Comparison of ENCODE assay signal across 8 cellular contexts in the genomic region with DNA sequence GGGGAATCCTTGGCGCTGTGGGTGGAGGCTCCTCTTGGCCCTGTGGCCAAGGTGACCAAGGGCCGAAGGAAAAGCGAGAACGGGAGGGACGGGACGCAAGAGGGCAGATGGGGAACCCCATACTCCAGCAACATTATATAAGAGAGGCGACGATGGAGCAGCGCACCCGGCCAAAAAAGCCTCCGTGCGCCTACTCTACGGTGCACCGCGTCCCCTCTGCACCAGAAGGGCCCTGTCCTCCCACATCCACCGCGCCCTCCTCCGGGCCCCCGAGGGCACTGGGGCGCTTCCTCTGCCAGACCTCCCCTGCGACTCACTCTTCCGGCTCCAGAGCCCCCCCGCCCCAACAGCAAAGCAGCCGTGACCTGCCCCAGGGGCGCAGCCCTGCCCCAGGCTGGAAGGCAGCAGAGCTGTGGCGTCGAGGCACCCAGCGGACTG. TPM values are rescaled to one million over a fixed set of nuclear protein-coding genes. Genes with fewer than 3 reads are reported as not detected.
DNase-seq lines count a peak whose midpoint lies in the region; ATAC-seq and TF ChIP-seq lines count a peak whose summit lies in the region.

No MANE protein-coding gene starts in this region.

- H3K36me3 Mint-ChIP-seq in Caco-2 (ENCODE audit: insufficient read depth, unreplicated experiment), result no peaks in the 10 kb centered on the region
- peaks cover 50% of the 10 kb centered on the region for H3K36me3 Mint-ChIP-seq in activated T-helper 17 cell treated with anti-CD3 and anti-CD28 coated beads, Interleukin-2, amount 50 U/mL, for 72 hours (ENCODE audit: low read depth)

- H3K36me3 ChIP-seq in Caco-2 (ENCODE audit: control insufficient read depth, insufficient read depth, low read length) (no peaks in the 10 kb centered on the region), HUES6 (ENCODE audit: control insufficient read depth, insufficient read depth, low read length) (no peaks in the 10 kb centered on the region), left ventricle myocardium inferior (no peaks in the 10 kb centered on the region), smooth muscle cell (ENCODE audit: low read depth) (no peaks in the 10 kb centered on the region)

- H3K9me3 Mint-ChIP-seq in Caco-2 (ENCODE audit: unreplicated experiment), result no peaks in the 10 kb centered on the region
- no peaks in the 10 kb centered on the region for H3K9me3 Mint-ChIP-seq in activated T-helper 17 cell treated with anti-CD3 and anti-CD28 coated beads, Interleukin-2, amount 50 U/mL, for 72 hours

- H3K27ac ChIP-seq in HUES6 (ENCODE audit: low read depth, low read length) (no peak overlapping the region), left ventricle myocardium inferior (replicated peaks) (peak overlapping the region; percentile 32), smooth muscle cell (ENCODE audit: low read depth) (no peak overlapping the region)

- peak overlapping the region; percentile 70 for H3K27ac Mint-ChIP-seq in Caco-2 (ENCODE audit: unreplicated experiment)
- H3K27ac Mint-ChIP-seq in activated T-helper 17 cell treated with anti-CD3 and anti-CD28 coated beads, Interleukin-2, amount 50 U/mL, for 72 hours, result peak overlapping the region; percentile 97

- DNase-seq in Caco-2 (no peak), left ventricle myocardium inferior (no peak), smooth muscle cell (lab: John Stamatoyannopoulos, UW; ENCODE audit: unreplicated experiment) (no peak), superior temporal gyrus (ENCODE audit: extremely low spot score) (no peak), COLO668 (lab: John Stamatoyannopoulos, UW; ENCODE audit: unreplicated experiment) (no peak)

- peaks cover 30% of the 10 kb centered on the region for H3K4me1 Mint-ChIP-seq in Caco-2 (ENCODE audit: low read depth, unreplicated experiment)
- H3K4me1 Mint-ChIP-seq in activated T-helper 17 cell treated with anti-CD3 and anti-CD28 coated beads, Interleukin-2, amount 50 U/mL, for 72 hours, result peaks cover 28% of the 10 kb centered on the region

- peak overlapping the region; percentile 75 for H2AFZ ChIP-seq in smooth muscle cell (ENCODE audit: low read depth)

- peak overlapping the region; percentile 84 for H3K4me2 ChIP-seq in smooth muscle cell

- H3K9me3 ChIP-seq in Caco-2, result no peaks in the 10 kb centered on the region
- no peaks in the 10 kb centered on the region for H3K9me3 ChIP-seq in HUES6 (ENCODE audit: control insufficient read depth, insufficient read depth, low read depth, low read length)
- H3K9me3 ChIP-seq in left ventricle myocardium inferior (replicated peaks), result no peaks in the 10 kb centered on the region
- no peaks in the 10 kb centered on the region for H3K9me3 ChIP-seq in smooth muscle cell (replicated peaks; ENCODE audit: low read depth)

- ATAC-seq in GM21367 (IDR thresholded peaks at IDR 0.05; ENCODE audit: unreplicated experiment), result peak; percentile 33
- ATAC-seq in activated T-helper 17 cell treated with anti-CD3 and anti-CD28 coated beads, Interleukin-2, amount 50 U/mL, for 72 hours (replicated peaks), result peak; percentile 47

- TF ChIP-seq CTCF in Caco-2 (IDR thresholded peaks at IDR 0.05; ENCODE audit: insufficient read depth in 1 of 2, low read depth in 1 of 2, low read length in 1 of 2, severe bottlenecking in 1 of 2, unreplicated experiment in 1 of 2) (no peak), left ventricle myocardium inferior (IDR thresholded peaks at IDR 0.05; ENCODE audit: borderline replicate concordance) (no peak), smooth muscle cell (IDR thresholded peaks at IDR 0.05; ENCODE audit: borderline replicate concordance, insufficient read depth, poor library complexity, severe bottlenecking) (no peak)

- no peaks in the 10 kb centered on the region for H3K79me2 ChIP-seq in smooth muscle cell (ENCODE audit: low read depth)

- 15% methylated on average over 27 of the region's 28 CpGs for WGBS in smooth muscle cell (ENCODE audit: low lambda C conversion rate)

- H3K4me3 ChIP-seq in Caco-2 (ENCODE audit: low read depth, low read length) (peak overlapping the region; percentile 90), HUES6 (ENCODE audit: low read depth, low read length) (peak overlapping the region; percentile 78), left ventricle myocardium inferior (peak overlapping the region; percentile 69), smooth muscle cell (peak overlapping the region; percentile 37)

- BruUV-seq in Caco-2 (replicated peaks; lab: Mats Ljungman, UMichigan), result no TSS peak

- H3K9ac ChIP-seq in HUES6 (ENCODE audit: low read length), result no peak overlapping the region
- H3K9ac ChIP-seq in smooth muscle cell (ENCODE audit: low read depth), result no peak overlapping the region

- H3K4me1 ChIP-seq in Caco-2 (peaks cover 44% of the 10 kb centered on the region), HUES6 (ENCODE audit: control insufficient read depth, insufficient read depth, low read length) (0 out of 2 replicates have a peak, but pooled peaks cover 3% of the 10 kb centered on the region), left ventricle myocardium inferior (peaks cover 16% of the 10 kb centered on the region), smooth muscle cell (ENCODE audit: low read depth) (peaks cover 3% of the 10 kb centered on the region)

- no peaks in the 10 kb centered on the region for H3F3A ChIP-seq in smooth muscle cell (ENCODE audit: low read depth)

- POLR2A ChIA-PET in Caco-2 (lab: Charles Lee), result interaction anchor here (1.0 kb wide), 1 partner anchor 10 kb away, joined by 3 read pairs; no protein-coding TSS in a partner anchor

- CTCF ChIA-PET in Caco-2 (lab: Charles Lee), result interaction anchor here (1.1 to 1.2 kb wide), 2 partner anchors 15 to 18 kb away, joined by 3 to 4 read pairs; no protein-coding TSS in a partner anchor

- H4K20me1 ChIP-seq in smooth muscle cell (ENCODE audit: low read depth), result no peaks in the 10 kb centered on the region

- H3K27me3 ChIP-seq in Caco-2 (replicated peaks; ENCODE audit: control insufficient read depth, insufficient read depth, low read length), result no peaks in the 10 kb centered on the region
- H3K27me3 ChIP-seq in HUES6 (ENCODE audit: control insufficient read depth, insufficient read depth, low read length), result peaks cover 36% of the 10 kb centered on the region
- peaks cover 17% of the 10 kb centered on the region for H3K27me3 ChIP-seq in left ventricle myocardium inferior (ENCODE audit: low read depth)
- peaks cover 98% of the 10 kb centered on the region for H3K27me3 ChIP-seq in smooth muscle cell (ENCODE audit: low read depth)

- intact Hi-C loops in Caco-2 (cut with micrococcal nuclease; ENCODE audit: unreplicated experiment) (loop anchor here (1.0 to 2.0 kb wide), 3 partner anchors 13 to 37 kb away; no protein-coding TSS in a partner anchor), left ventricle myocardium inferior (cut with micrococcal nuclease) (no loop called here)

- H3K4me3 Mint-ChIP-seq in Caco-2 (ENCODE audit: unreplicated experiment), result peak overlapping the region; percentile 78
- H3K4me3 Mint-ChIP-seq in activated T-helper 17 cell treated with anti-CD3 and anti-CD28 coated beads, Interleukin-2, amount 50 U/mL, for 72 hours, result peak overlapping the region; percentile 95

- H3K27me3 Mint-ChIP-seq in Caco-2 (ENCODE audit: insufficient read depth, unreplicated experiment), result no peaks in the 10 kb centered on the region
- no peaks in the 10 kb centered on the region for H3K27me3 Mint-ChIP-seq in activated T-helper 17 cell treated with anti-CD3 and anti-CD28 coated beads, Interleukin-2, amount 50 U/mL, for 72 hours

RNA-seq across cellular contexts. Expression of gene LY75, which starts 0.4 kb away (rescaled TPM):
- total RNA-seq in Caco-2 (2022) (25.4 and 27.5 TPM in 2 replicates), left ventricle myocardium inferior (0.63 TPM), smooth muscle cell (not detected in 2 replicates)
- total RNA-seq in activated T-helper 17 cell treated with anti-CD3 and anti-CD28 coated beads, Interleukin-2, amount 50 U/mL, for 72 hours, result 10 to 100 TPM; 31.3 to 32.2 TPM
- polyA plus RNA-seq in smooth muscle cell, result 0.06 and 0.48 TPM in 2 replicates

Comparison
In these comparisons a context has a peak if more than half of its experiments do, and no peak if none do; other contexts are left out.
1. H3K4me3 ChIP-seq: peak in every context shown above with its lines; median percentile 90 in Caco-2; 78 in HUES6; 69 in left ventricle myocardium inferior; 37 in smooth muscle cell.
2. RNA of gene LY75, which starts 0.4 kb away (total RNA-seq): 31.3 to 32.2 TPM in activated T-helper 17 cell treated with anti-CD3 and anti-CD28 coated beads, Interleukin-2, amount 50 U/mL, for 72 hours and 25.4 to 27.5 TPM in Caco-2; 0.63 TPM in left ventricle myocardium inferior (single experiment) and not detected in smooth muscle cell; every median in the first group is over 10 times any median in the second.